Comparison of ENCODE assay signal across 22 cellular contexts in the genomic region with DNA sequence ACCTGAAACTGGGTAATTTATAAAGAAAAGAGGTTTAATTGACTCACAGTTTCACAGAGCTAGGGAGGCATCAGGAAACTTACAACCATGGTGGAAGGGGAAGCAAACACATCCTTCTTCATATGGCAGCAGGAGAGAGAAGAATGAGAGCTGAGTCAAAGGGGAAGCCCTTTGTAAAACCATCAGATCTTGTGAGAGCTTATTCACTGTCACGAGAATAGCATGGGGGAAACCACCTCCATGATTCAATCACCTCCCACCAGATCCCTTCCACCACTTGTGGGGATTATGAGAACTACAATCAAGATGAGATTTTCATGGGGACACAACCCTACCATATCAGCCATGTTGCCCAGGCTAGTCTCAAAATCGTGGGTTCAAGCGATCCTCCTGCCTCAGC.
DNase-seq lines count a peak whose midpoint lies in the region; ATAC-seq, FAIRE-seq and TF ChIP-seq lines count a peak whose summit lies in the region.
"Had no signal": no experiment of that assay in that cellular context is flagged by ENCODE, and none has a peak within 500 bp of the region (broad histone marks: within the 10 kb centered on the region; RNA-seq: fewer than 3 reads in every experiment).

No MANE protein-coding gene starts in this region.

- ATAC-seq in SK-N-SH treated with all-trans-retinoic acid at 6 μM for 48 hours: no peak
- no peak for ATAC-seq in HG03469 (IDR thresholded peaks at IDR 0.05; ENCODE audit: unreplicated experiment)
- ATAC-seq: left lung, PC-3 had no signal

- no peaks in the 10 kb centered on the region for H3K36me3 ChIP-seq in astrocyte (ENCODE audit: insufficient read depth, low read length)
- no peaks in the 10 kb centered on the region for H3K36me3 ChIP-seq in BE2C
- H3K36me3 ChIP-seq: left lung, upper lobe of left lung had no signal

- H3K27ac ChIP-seq in astrocyte (ENCODE audit: low read depth, low read length): no peak overlapping the region
- H3K27ac ChIP-seq: left lung, SK-N-MC, upper lobe of left lung had no signal

- no peak overlapping the region for H3K4me2 ChIP-seq in astrocyte (ENCODE audit: low read length)

- H3K9me3 ChIP-seq in astrocyte (ENCODE audit: insufficient read depth, low read depth, low read length): no peaks in the 10 kb centered on the region
- H3K9me3 ChIP-seq in BE2C: no peaks in the 10 kb centered on the region

- H3K27me3 ChIP-seq in astrocyte (ENCODE audit: insufficient read depth, low read length): no peaks in the 10 kb centered on the region
- H3K27me3 ChIP-seq in BE2C: peaks cover 4% of the 10 kb centered on the region
- H3K27me3 ChIP-seq: left lung, upper lobe of left lung had no signal

- no peaks in the 10 kb centered on the region for H4K20me1 ChIP-seq in astrocyte (ENCODE audit: insufficient read depth, low read length)

- FAIRE-seq in astrocyte (lab: Jason Lieb, UNC): no peak
- FAIRE-seq: H54 had no signal

- no peaks in the 10 kb centered on the region for H3K36me3 Mint-ChIP-seq in astrocyte (ENCODE audit: low read depth, unreplicated experiment)
- H3K36me3 Mint-ChIP-seq: CD14-positive monocyte had no signal

- DNase-seq in activated CD4-positive, alpha-beta T cell treated with anti-CD3 and anti-CD28 coated beads, Interleukin-2, amount 50 U/mL, for 48 hours: peak; percentile 2 to 9
- DNase-seq in activated CD4-positive, alpha-beta T cell treated with anti-CD3 and anti-CD28 coated beads, Interleukin-2, amount 50 U/mL, for 1 hour: no peak
- DNase-seq in HT1080 (ENCODE audit: low read depth) (peak; percentile 75), astrocyte (ENCODE audit: low read depth) (peak; percentile 14), BE2C (no peak)
- DNase-seq in stimulated activated CD4-positive, alpha-beta T cell treated with anti-CD3 and anti-CD28 coated beads, Interleukin-2, amount 100 ng/mL, for 24 hours: peak; percentile 6 to 22
- DNase-seq: activated CD4-positive, alpha-beta T cell treated with anti-CD3 and anti-CD28 coated beads, Interleukin-2, amount 10 ng/mL, durations not matched to agents 7 days and 5 days; cortex of kidney; left lung; NCI-H1092; NCI-H2081 treated with DMSO at 0.1 percent for 48 hours; NCI-H69; occipital lobe; PC-3; T-helper 9 cell; upper lobe of left lung had no signal

- H3K4me3 Mint-ChIP-seq in astrocyte (ENCODE audit: unreplicated experiment): no peak overlapping the region
- H3K4me3 Mint-ChIP-seq: activated CD4-positive, alpha-beta T cell treated with anti-CD3 and anti-CD28 coated beads, Interleukin-2, amount 10 ng/mL, durations not matched to agents 7 days and 5 days; CD14-positive monocyte; stimulated activated naive CD8-positive, alpha-beta T cell treated with anti-CD3 and anti-CD28 coated beads, Interleukin-15, Interleukin-2, amounts not matched to agents 100 ng/mL and 50 ng/mL, for 24 hours had no signal

- TF ChIP-seq CTCF in astrocyte (IDR thresholded peaks at IDR 0.05; ENCODE audit: insufficient read depth, low read depth, low read length) (no peak), BE2C (IDR thresholded peaks at IDR 0.05; ENCODE audit: low read depth, low read length) (no peak)

- H3K4me1 ChIP-seq in astrocyte (ENCODE audit: insufficient read depth, low read length) (no peaks in the 10 kb centered on the region), BE2C (no peaks in the 10 kb centered on the region)
- H3K4me1 ChIP-seq: left lung, upper lobe of left lung had no signal

- no peak overlapping the region for H2AFZ ChIP-seq in astrocyte (ENCODE audit: low read depth, low read length)

- no peaks in the 10 kb centered on the region for H3K27me3 Mint-ChIP-seq in astrocyte (ENCODE audit: low read depth, unreplicated experiment)

- H3K9ac ChIP-seq in astrocyte (ENCODE audit: low read length): no peak overlapping the region

- H3K4me1 Mint-ChIP-seq in astrocyte (ENCODE audit: low read depth, unreplicated experiment): no peaks in the 10 kb centered on the region
- H3K4me1 Mint-ChIP-seq: activated CD4-positive, alpha-beta T cell treated with anti-CD3 and anti-CD28 coated beads, Interleukin-2, amount 10 ng/mL, durations not matched to agents 7 days and 5 days; CD14-positive monocyte had no signal

- no peak overlapping the region for H3K27ac Mint-ChIP-seq in astrocyte (ENCODE audit: unreplicated experiment)
- H3K27ac Mint-ChIP-seq: activated CD4-positive, alpha-beta T cell treated with anti-CD3 and anti-CD28 coated beads, Interleukin-2, amount 10 ng/mL, durations not matched to agents 7 days and 5 days; CD14-positive monocyte; stimulated activated naive CD8-positive, alpha-beta T cell treated with anti-CD3 and anti-CD28 coated beads, Interleukin-15, Interleukin-2, amounts not matched to agents 100 ng/mL and 50 ng/mL, for 24 hours had no signal

- no peaks in the 10 kb centered on the region for H3K79me2 ChIP-seq in astrocyte (ENCODE audit: insufficient read depth, low read length)

- peaks cover 5% of the 10 kb centered on the region for H3K9me3 Mint-ChIP-seq in astrocyte (ENCODE audit: unreplicated experiment)

- H3K4me3 ChIP-seq in astrocyte (ENCODE audit: insufficient read depth, low read depth, low read length): no peak overlapping the region
- H3K4me3 ChIP-seq in BE2C (ENCODE audit: low read depth, low read length): no peak overlapping the region
- H3K4me3 ChIP-seq: left lung, SK-N-MC, upper lobe of left lung had no signal

TF ChIP-seq in SK-N-SH treated with all-trans-retinoic acid at 6 μM for 48 hours, 23 proteins besides CTCF, POLR2A, EP300 and RAD21:
- TF ChIP-seq TSHZ2 (CRISPR knock-in tag; IDR thresholded peaks at IDR 0.05): no peak
- TF ChIP-seq OSR1 (CRISPR knock-in tag; IDR thresholded peaks at IDR 0.05): no peak
- no peak for TF ChIP-seq CSDC2 (CRISPR knock-in tag; IDR thresholded peaks at IDR 0.05)
- no peak for TF ChIP-seq ZNF8 (CRISPR knock-in tag; IDR thresholded peaks at IDR 0.05)
- TF ChIP-seq ZFP30 (CRISPR knock-in tag; IDR thresholded peaks at IDR 0.05): no peak
- no peak for TF ChIP-seq CREB5 (CRISPR knock-in tag; IDR thresholded peaks at IDR 0.05; ENCODE audit: low read depth)

Comparison
In these comparisons a context has a peak if more than half of its experiments do, and no peak if none do; other contexts are left out.
1. DNase-seq: peak in activated CD4-positive, alpha-beta T cell treated with anti-CD3 and anti-CD28 coated beads, Interleukin-2, amount 50 U/mL, for 48 hours (2 of 2), HT1080 (single experiment), astrocyte (single experiment) and stimulated activated CD4-positive, alpha-beta T cell treated with anti-CD3 and anti-CD28 coated beads, Interleukin-2, amount 100 ng/mL, for 24 hours (2 of 2); none in activated CD4-positive, alpha-beta T cell treated with anti-CD3 and anti-CD28 coated beads, Interleukin-2, amount 50 U/mL, for 1 hour (single experiment) and BE2C (single experiment).